In genomic region chr7:22359156-22359697, GRCh38 we compare ENCODE assay signal across 1 cellular context.
TF ChIP-seq lines count a peak whose summit lies in the region.

No MANE protein-coding gene starts in this region.

TF ChIP-seq in HepG2, 621 proteins besides CTCF, POLR2A, EP300 and RAD21 (continued from another document and continues in another):
- peak; percentile 94 for TF ChIP-seq ARID5B (CRISPR knock-in tag; IDR thresholded peaks at IDR 0.05)
- TF ChIP-seq ZNF691 (CRISPR knock-in tag; IDR thresholded peaks at IDR 0.05; ENCODE audit: borderline replicate concordance, low read depth), result peak; percentile 38; the same call in 1 of the 2 replicates
- peak; percentile 70 for TF ChIP-seq TCF7 (IDR thresholded peaks at IDR 0.05; ENCODE audit: low read depth)
- TF ChIP-seq KLF16 (CRISPR knock-in tag; IDR thresholded peaks at IDR 0.05), result peak in 1 of 2 experiments; percentile 85; a peak in 2 of 4 replicates
- TF ChIP-seq MEIS2 (CRISPR knock-in tag; IDR thresholded peaks at IDR 0.05), result peak; percentile 80
- peak; percentile 64; the same call in 1 of the 2 replicates for TF ChIP-seq SMYD3 (CRISPR knock-in tag; IDR thresholded peaks at IDR 0.05)
- peak; percentile 73; the same call in 1 of the 2 replicates for TF ChIP-seq ZNF431 (CRISPR knock-in tag; IDR thresholded peaks at IDR 0.05; ENCODE audit: borderline replicate concordance, low read depth)
- TF ChIP-seq ZNF574 (CRISPR knock-in tag; IDR thresholded peaks at IDR 0.05), result no peak
- TF ChIP-seq ZNF883 (CRISPR knock-in tag; IDR thresholded peaks at IDR 0.05; ENCODE audit: not compliant biosample characterization), result no peak
- TF ChIP-seq ZNF792 (CRISPR knock-in tag; IDR thresholded peaks at IDR 0.05), result peak; percentile 78
- TF ChIP-seq GLMP (CRISPR knock-in tag; IDR thresholded peaks at IDR 0.05; ENCODE audit: borderline replicate concordance), result no peak
- TF ChIP-seq ADNP (CRISPR knock-in tag; IDR thresholded peaks at IDR 0.05), result no peak
- peak; percentile 73; the same call in 1 of the 2 replicates for TF ChIP-seq HOXA5 (CRISPR knock-in tag; IDR thresholded peaks at IDR 0.05)
- 0 out of 2 replicates have a peak, but pooled peaks have one; percentile 40 for TF ChIP-seq SP140L (CRISPR knock-in tag; IDR thresholded peaks at IDR 0.05; ENCODE audit: borderline replicate concordance)
- TF ChIP-seq GFI1 (CRISPR knock-in tag; IDR thresholded peaks at IDR 0.05; ENCODE audit: borderline replicate concordance), result peak; percentile 84
- peak; percentile 52; the same call in 1 of the 2 replicates for TF ChIP-seq ZNF580 (CRISPR knock-in tag; IDR thresholded peaks at IDR 0.05; ENCODE audit: borderline replicate concordance, low read depth)
- no peak for TF ChIP-seq ZNF782 (CRISPR knock-in tag; IDR thresholded peaks at IDR 0.05; ENCODE audit: borderline replicate concordance)
- TF ChIP-seq DRAP1 (CRISPR knock-in tag; IDR thresholded peaks at IDR 0.05), result peak; percentile 72
- TF ChIP-seq STAG1 (CRISPR knock-in tag; IDR thresholded peaks at IDR 0.05), result peak; percentile 11
- no peak for TF ChIP-seq MATR3 (CRISPR knock-in tag; IDR thresholded peaks at IDR 0.05)
- peak; percentile 75; the same call in 1 of the 2 replicates for TF ChIP-seq ZNF724P (CRISPR knock-in tag; IDR thresholded peaks at IDR 0.05; ENCODE audit: borderline replicate concordance)
- peak; percentile 76; the same call in 1 of the 2 replicates for TF ChIP-seq MLX (CRISPR knock-in tag; IDR thresholded peaks at IDR 0.05)
- peak; percentile 87 for TF ChIP-seq FOSL2 (CRISPR knock-in tag; IDR thresholded peaks at IDR 0.05)
- TF ChIP-seq HNF1A (IDR thresholded peaks at IDR 0.05; ENCODE audit: low read depth), result peak; percentile 70; the same call in 1 of the 2 replicates
- TF ChIP-seq HNF1A (CRISPR knock-in tag; IDR thresholded peaks at IDR 0.05; ENCODE audit: borderline replicate concordance), result peak; percentile 87; the same call in 1 of the 2 replicates
- TF ChIP-seq ZFY (CRISPR knock-in tag; IDR thresholded peaks at IDR 0.05), result peak; percentile 61
- 0 out of 2 replicates have a peak, but pooled peaks have one; percentile 54 for TF ChIP-seq ZNF569 (CRISPR knock-in tag; IDR thresholded peaks at IDR 0.05; ENCODE audit: borderline replicate concordance)
- 0 out of 2 replicates have a peak, but pooled peaks have one; percentile 12 for TF ChIP-seq ZFP91 (CRISPR knock-in tag; IDR thresholded peaks at IDR 0.05; ENCODE audit: borderline replicate concordance)
- no peak for TF ChIP-seq ZNF546 (CRISPR knock-in tag; conservative IDR thresholded peaks at IDR 0.05)
- TF ChIP-seq ZNF20 (CRISPR knock-in tag; IDR thresholded peaks at IDR 0.05), result no peak
- peak; percentile 92 for TF ChIP-seq ELF3 (CRISPR knock-in tag; IDR thresholded peaks at IDR 0.05)
- peak; percentile 10; the same call in 1 of the 2 replicates for TF ChIP-seq GABPB1 (CRISPR knock-in tag; IDR thresholded peaks at IDR 0.05)
- TF ChIP-seq ZNF614 (CRISPR knock-in tag; IDR thresholded peaks at IDR 0.05; ENCODE audit: borderline replicate concordance), result peak; percentile 79
- TF ChIP-seq HOXD1 (CRISPR knock-in tag; IDR thresholded peaks at IDR 0.05), result 0 out of 2 replicates have a peak, but pooled peaks have one; percentile 35
- TF ChIP-seq NKX3-1 (CRISPR knock-in tag; IDR thresholded peaks at IDR 0.05), result no peak
- peak; percentile 65 for TF ChIP-seq POGK (CRISPR knock-in tag; conservative IDR thresholded peaks at IDR 0.05)
- TF ChIP-seq ZBTB3 (CRISPR knock-in tag; IDR thresholded peaks at IDR 0.05; ENCODE audit: borderline replicate concordance, low read depth), result peak; percentile 78; the same call in 1 of the 2 replicates
- 0 out of 2 replicates have a peak, but pooled peaks have one; percentile 59 for TF ChIP-seq ZNF205 (CRISPR knock-in tag; IDR thresholded peaks at IDR 0.05)
- TF ChIP-seq ZNF761 (CRISPR knock-in tag; conservative IDR thresholded peaks at IDR 0.05), result peak; percentile 72; the same call in 1 of the 2 replicates
- peak; percentile 90 for TF ChIP-seq ATF2 (CRISPR knock-in tag; IDR thresholded peaks at IDR 0.05)
- TF ChIP-seq ZNF564 (CRISPR knock-in tag; IDR thresholded peaks at IDR 0.05), result no peak
- peak; percentile 44; the same call in 1 of the 2 replicates for TF ChIP-seq ONECUT2 (CRISPR knock-in tag; IDR thresholded peaks at IDR 0.05)
